ENCODE assay signal across 2 cellular contexts in the genomic region with DNA sequence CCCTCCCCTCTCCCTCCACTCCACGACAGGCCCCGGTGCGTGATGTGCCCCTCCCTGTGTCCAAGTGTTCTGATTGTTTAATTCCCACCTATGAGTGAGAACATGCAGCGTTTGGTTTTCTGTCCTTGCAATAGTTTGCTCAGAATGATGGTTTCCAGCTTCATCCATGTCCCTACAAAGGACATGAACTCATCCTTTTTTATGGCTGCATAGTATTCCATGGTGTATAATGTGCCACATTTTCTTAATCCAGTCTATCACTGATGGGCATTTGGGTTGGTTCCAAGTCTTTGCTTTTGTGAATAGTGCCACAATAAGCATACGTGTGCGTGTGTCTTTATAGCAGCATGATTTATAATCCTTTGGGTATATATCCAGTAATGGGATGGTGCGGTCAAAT.
A peak's percentile ranks its signal among the peaks of the same experiment; 100 is the strongest.
DNase-seq lines count a peak whose midpoint lies in the region; ATAC-seq, FAIRE-seq and TF ChIP-seq lines count a peak whose summit lies in the region.
"Not testable (repeated sequence)": the region's sequence is repeated elsewhere in the genome, so short reads cannot be mapped to it uniquely, and the experiment has no call there.

No MANE protein-coding gene starts in this region.

- not testable (repeated sequence) for H3K4me3 ChIP-seq in HEK293 (ENCODE audit: low read depth, low read length); K562

- not testable (repeated sequence) for FAIRE-seq in K562 (lab: Jason Lieb, UNC)

- H3K4me2 ChIP-seq in K562 (ENCODE audit: insufficient read depth, low read length), result not testable (repeated sequence)

- H3K9me1 ChIP-seq in K562 (ENCODE audit: control insufficient read depth, insufficient read depth, low read length), result not testable (repeated sequence)

- not testable (repeated sequence) for H4K20me1 ChIP-seq in K562 (replicated peaks; ENCODE audit: control insufficient read depth, insufficient read depth, low read length)

- CTCF ChIA-PET in HEK293 (lab: Yijun Ruan, JAX); K562 (lab: Yijun Ruan, JAX; ENCODE audit: low intra/inter-chr PET ratio): not testable (repeated sequence)

- not testable (repeated sequence) for TF ChIP-seq EP300 in K562 (IDR thresholded peaks at IDR 0.05; ENCODE audit: low read length)

- not testable (repeated sequence) for H2AFZ ChIP-seq in K562 (ENCODE audit: low read depth, low read length)

- H3K4me1 ChIP-seq in HEK293 (ENCODE audit: control insufficient read depth, insufficient read depth, low read length); K562 (replicated peaks in 1 of 2; ENCODE audit: control insufficient read depth in 2 of 2, insufficient read depth in 2 of 2, low read length in 2 of 2): not testable (repeated sequence)

- not testable (repeated sequence) for ATAC-seq in K562

- not testable (repeated sequence) for H3K79me2 ChIP-seq in K562 (ENCODE audit: control insufficient read depth, insufficient read depth, low read length)

- not testable (repeated sequence) for DNase-seq in K562 (ENCODE audit: extremely low read depth in 1 of 4, low spot score in 3 of 4)

- BruUV-seq in K562 (replicated peaks; lab: Mats Ljungman, UMichigan), result not testable (repeated sequence)

- not testable (repeated sequence) for TF ChIP-seq CTCF in HEK293 (tag by site-specific recombination; IDR thresholded peaks at IDR 0.05); K562 (IDR thresholded peaks at IDR 0.05 in 2 of 3, conservative IDR thresholded peaks at IDR 0.05 in 1 of 3; ENCODE audit: insufficient read depth in 2 of 3, low read depth in 1 of 3, low read length in 3 of 3)

- POLR2A ChIA-PET in HEK293 (lab: Yijun Ruan, JAX), result interaction anchor here (0.7 kb wide), 1 partner anchor 60 kb away, joined by 3 read pairs; no protein-coding TSS in a partner anchor
- POLR2A ChIA-PET in K562 (lab: Yijun Ruan, JAX), result not testable (repeated sequence)

- intact Hi-C loops in K562 (cut with micrococcal nuclease), result not testable (repeated sequence)

- H3K27me3 ChIP-seq in K562 (ENCODE audit: control insufficient read depth in 2 of 2, insufficient read depth in 2 of 2, low read length in 2 of 2), result not testable (repeated sequence)

- 95% methylated on average over 6 of the region's 7 CpGs for WGBS in K562 (ENCODE audit: insufficient coverage, low coverage, missing lambda C conversion rate)

- H3K36me3 ChIP-seq in HEK293 (ENCODE audit: control insufficient read depth in 2 of 2, insufficient read depth in 1 of 2, low read length in 2 of 2) (peaks cover 7 to 21% of the 10 kb centered on the region in 2 experiments), K562 (ENCODE audit: control insufficient read depth, insufficient read depth, low read length) (peaks cover 17% of the 10 kb centered on the region; the same call in 2 of the 3 replicates)

- TF ChIP-seq RAD21 in K562 (CRISPR knock-in tag; conservative IDR thresholded peaks at IDR 0.05 in 1 of 2, IDR thresholded peaks at IDR 0.05 in 1 of 2), result not testable (repeated sequence)

- in situ Hi-C loops in K562 (cut with MboI), result not testable (repeated sequence)

- not testable (repeated sequence) for H3K9me3 ChIP-seq in HEK293 (ENCODE audit: control insufficient read depth, insufficient read depth, low read depth, low read length); K562 (replicated peaks; ENCODE audit: control insufficient read depth, insufficient read depth, low read depth, low read length)

- TF ChIP-seq POLR2A in K562 (conservative IDR thresholded peaks at IDR 0.05), result not testable (repeated sequence)

- not testable (repeated sequence) for H3K27ac ChIP-seq in HEK293 (ENCODE audit: extremely low read depth, low read depth, low read length); K562 (ENCODE audit: extremely low read depth, low read depth, low read length)

- not testable (repeated sequence) for H3K9ac ChIP-seq in K562 (ENCODE audit: insufficient read depth in 1 of 2, low read depth in 2 of 2, low read length in 2 of 2)

TF ChIP-seq in HEK293, 187 proteins besides CTCF, POLR2A, EP300 and RAD21:
- TF ChIP-seq ZNF146 (tag by site-specific recombination; IDR thresholded peaks at IDR 0.05), result peak; percentile 94
- TF ChIP-seq, protein P1, sequence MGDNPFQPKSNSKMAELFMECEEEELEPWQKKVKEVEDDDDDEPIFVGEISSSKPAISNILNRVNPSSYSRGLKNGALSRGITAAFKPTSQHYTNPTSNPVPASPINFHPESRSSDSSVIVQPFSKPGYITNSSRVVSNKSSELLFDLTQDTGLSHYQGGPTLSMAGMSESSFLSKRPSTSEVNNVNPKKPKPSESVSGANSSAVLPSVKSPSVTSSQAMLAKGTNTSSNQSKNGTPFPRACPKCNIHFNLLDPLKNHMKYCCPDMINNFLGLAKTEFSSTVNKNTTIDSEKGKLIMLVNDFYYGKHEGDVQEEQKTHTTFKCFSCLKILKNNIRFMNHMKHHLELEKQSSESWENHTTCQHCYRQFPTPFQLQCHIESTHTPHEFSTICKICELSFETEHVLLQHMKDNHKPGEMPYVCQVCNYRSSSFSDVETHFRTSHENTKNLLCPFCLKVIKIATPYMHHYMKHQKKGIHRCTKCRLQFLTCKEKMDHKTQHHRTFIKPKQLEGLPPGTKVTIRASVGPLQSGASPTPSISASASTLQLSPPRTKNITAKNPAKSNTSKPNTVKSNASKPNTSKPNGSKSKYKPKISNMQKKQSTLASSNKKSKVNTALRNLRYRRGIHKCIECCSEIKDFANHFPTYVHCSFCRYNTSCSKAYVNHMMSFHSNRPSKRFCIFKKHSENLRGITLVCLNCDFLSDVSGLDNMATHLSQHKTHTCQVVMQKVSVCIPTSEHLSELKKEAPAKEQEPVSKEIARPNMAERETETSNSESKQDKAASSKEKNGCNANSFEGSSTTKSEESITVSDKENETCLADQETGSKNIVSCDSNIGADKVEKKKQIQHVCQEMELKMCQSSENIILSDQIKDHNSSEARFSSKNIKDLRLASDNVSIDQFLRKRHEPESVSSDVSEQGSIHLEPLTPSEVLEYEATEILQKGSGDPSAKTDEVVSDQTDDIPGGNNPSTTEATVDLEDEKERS (tag by site-specific recombination; IDR thresholded peaks at IDR 0.05), result peak; percentile 59; the same call in 1 of the 2 replicates

TF ChIP-seq in K562, 482 proteins besides CTCF, POLR2A, EP300 and RAD21:
- TF ChIP-seq ZNF146 (CRISPR knock-in tag; IDR thresholded peaks at IDR 0.05; ENCODE audit: unreplicated experiment), result peak; percentile 88
- TF ChIP-seq BCOR (IDR thresholded peaks at IDR 0.05), result 0 out of 2 replicates have a peak, but pooled peaks have one; percentile 45
TF ChIP-seq in K562: peak in this region for 2; not testable (repeated sequence) for 480.
